8 cellular contexts compared by ENCODE assay signal in genomic region chr3:3200632-3201212, GRCh38. TPM values are rescaled to one million over a fixed set of nuclear protein-coding genes. Genes with fewer than 3 reads are reported as not detected.
A peak's percentile ranks its signal among the peaks of the same experiment; 100 is the strongest.
DNase-seq lines count a peak whose midpoint lies in the region; ATAC-seq and TF ChIP-seq lines count a peak whose summit lies in the region.

No MANE protein-coding gene starts in this region.

- no peak for TF ChIP-seq POLR2A in upper lobe of left lung (IDR thresholded peaks at IDR 0.05)

- ATAC-seq in GM19463 (IDR thresholded peaks at IDR 0.05; ENCODE audit: unreplicated experiment) (peak; percentile 55), HG03457 (IDR thresholded peaks at IDR 0.05; ENCODE audit: unreplicated experiment) (peak; percentile 65), left lung (peak; percentile 92), upper lobe of left lung (ENCODE audit: low FRiP score in 2 of 2) (peak in 1 of 2 donors; percentile 77)

- no peaks in the 10 kb centered on the region for H3K4me1 ChIP-seq in NT2/D1 (ENCODE audit: insufficient read depth, insufficient read length)
- H3K4me1 ChIP-seq in left lung, result no peaks in the 10 kb centered on the region
- no peaks in the 10 kb centered on the region for H3K4me1 ChIP-seq in upper lobe of left lung

- H3K4me3 ChIP-seq in NT2/D1 (ENCODE audit: insufficient read length, low read depth), result no peak overlapping the region
- H3K4me3 ChIP-seq in left lung, result no peak overlapping the region
- H3K4me3 ChIP-seq in upper lobe of left lung, result no peak overlapping the region

- TF ChIP-seq EP300 in upper lobe of left lung (IDR thresholded peaks at IDR 0.05), result no peak

- intact Hi-C loops in left lung (cut with DNase I), result loop anchor here in 1 of 2 donors (10.0 kb wide), 1 partner anchor 1084 kb away; no protein-coding TSS in a partner anchor

- H3K9ac ChIP-seq in NT2/D1 (ENCODE audit: insufficient read length, low read depth), result no peak overlapping the region

- H3K36me3 ChIP-seq in NT2/D1 (ENCODE audit: insufficient read depth, insufficient read length, low read length) (no peaks in the 10 kb centered on the region), left lung (no peaks in the 10 kb centered on the region), upper lobe of left lung (no peaks in the 10 kb centered on the region)

- DNase-seq in NCI-H1436 (lab: John Stamatoyannopoulos, UW) (peak; percentile 4), NCI-H1436 treated with DMSO at 0.1 percent for 48 hours (lab: John Stamatoyannopoulos, UW) (no peak), NT2/D1 (ENCODE audit: low read depth, low spot score) (peak; percentile 65), cerebellum (ENCODE audit: low spot score) (peak; percentile 58), left lung (no peak), upper lobe of left lung (peak in 1 of 2 donors; percentile 47)

- H3K27me3 ChIP-seq in NT2/D1 (ENCODE audit: insufficient read depth, insufficient read length) (no peaks in the 10 kb centered on the region), left lung (no peaks in the 10 kb centered on the region), upper lobe of left lung (no peaks in the 10 kb centered on the region)

- 24 to 26% methylated on average over 7 of the region's 7 CpGs for WGBS in upper lobe of left lung, 2 donors

- no peak overlapping the region for H3K27ac ChIP-seq in left lung
- no peak overlapping the region for H3K27ac ChIP-seq in upper lobe of left lung

- TF ChIP-seq CTCF in left lung (IDR thresholded peaks at IDR 0.05), result peak; percentile 55 to 71
- peak; percentile 41 to 72 (median 68) for TF ChIP-seq CTCF in upper lobe of left lung (IDR thresholded peaks at IDR 0.05)

- H3K9me3 ChIP-seq in NT2/D1 (ENCODE audit: insufficient read depth, low read length), result no peaks in the 10 kb centered on the region
- no peaks in the 10 kb centered on the region for H3K9me3 ChIP-seq in left lung
- H3K9me3 ChIP-seq in upper lobe of left lung, result no peaks in the 10 kb centered on the region

RNA-seq across cellular contexts. Expression of gene CRBN, which starts 21.2 kb away (rescaled TPM):
- total RNA-seq in cerebellum (101 TPM), left lung (10 to 100 TPM; 34.4 to 34.8 TPM), upper lobe of left lung (10 to 100 TPM; 35.3 to 98.5 (median 53.0) TPM)

Comparison
In these comparisons a context has a peak if more than half of its experiments do, and no peak if none do; other contexts are left out.
1. DNase-seq: peak in NCI-H1436 (single experiment), NT2/D1 (single experiment) and cerebellum (single experiment); none in NCI-H1436 treated with DMSO at 0.1 percent for 48 hours (single experiment) and left lung (0 of 2).